1 cellular context compared by ENCODE assay signal in genomic region chr17:81295678-81296381, GRCh38.
TF ChIP-seq lines count a peak whose summit lies in the region.

No MANE protein-coding gene starts in this region.

TF ChIP-seq in K562, 482 proteins besides CTCF, POLR2A, EP300 and RAD21 (continued from another document and continues in another):
- TF ChIP-seq ZNF609 (CRISPR knock-in tag; IDR thresholded peaks at IDR 0.05; ENCODE audit: borderline replicate concordance) = no peak
- TF ChIP-seq FOXM1 (IDR thresholded peaks at IDR 0.05; ENCODE audit: low read depth) = peak; percentile 11; the same call in 1 of the 2 replicates
- no peak for TF ChIP-seq FOXM1 (CRISPR knock-in tag; IDR thresholded peaks at IDR 0.05; ENCODE audit: low read depth)
- no peak for TF ChIP-seq ZNF174 (CRISPR knock-in tag; IDR thresholded peaks at IDR 0.05)
- TF ChIP-seq ZBTB8A (IDR thresholded peaks at IDR 0.05; ENCODE audit: partially characterized antibody) = no peak
- no peak for TF ChIP-seq CHD2 (IDR thresholded peaks at IDR 0.05; ENCODE audit: low read depth, low read length)
- TF ChIP-seq IRF1 (CRISPR knock-in tag; IDR thresholded peaks at IDR 0.05; ENCODE audit: borderline replicate concordance) = no peak
- no peak for TF ChIP-seq THRB (CRISPR knock-in tag; conservative IDR thresholded peaks at IDR 0.05)
- TF ChIP-seq ETV6 (IDR thresholded peaks at IDR 0.05; ENCODE audit: borderline replicate concordance in 1 of 2, low read depth in 2 of 2, low read length in 1 of 2) = no peak
- no peak for TF ChIP-seq ETV6 (CRISPR knock-in tag; IDR thresholded peaks at IDR 0.05; ENCODE audit: borderline replicate concordance)
- no peak for TF ChIP-seq ARID2 (IDR thresholded peaks at IDR 0.05)
- no peak for TF ChIP-seq CREBBP (IDR thresholded peaks at IDR 0.05; ENCODE audit: low read depth, low read length)
- peak; percentile 99 for TF ChIP-seq HDAC2 (IDR thresholded peaks at IDR 0.05)
- no peak for TF ChIP-seq SPI1 (IDR thresholded peaks at IDR 0.05; ENCODE audit: borderline replicate concordance, low read depth, low read length)
- no peak for TF ChIP-seq L3MBTL2 (IDR thresholded peaks at IDR 0.05)
- TF ChIP-seq NCOA4 (IDR thresholded peaks at IDR 0.05; ENCODE audit: partially characterized antibody) = peak; percentile 61
- TF ChIP-seq ARID4B (CRISPR knock-in tag; IDR thresholded peaks at IDR 0.05) = no peak
- TF ChIP-seq THAP12 (CRISPR knock-in tag; IDR thresholded peaks at IDR 0.05) = no peak
- TF ChIP-seq BRF2 (IDR thresholded peaks at IDR 0.05; ENCODE audit: borderline replicate concordance, insufficient read depth, insufficient read length) = no peak
- no peak for TF ChIP-seq SLC30A9 (CRISPR knock-in tag; IDR thresholded peaks at IDR 0.05)
- no peak for TF ChIP-seq ESRRB (CRISPR knock-in tag; IDR thresholded peaks at IDR 0.05; ENCODE audit: borderline replicate concordance)
- no peak for TF ChIP-seq HDAC3 (IDR thresholded peaks at IDR 0.05; ENCODE audit: borderline replicate concordance, partially characterized antibody)
- no peak for TF ChIP-seq THRA (IDR thresholded peaks at IDR 0.05)
- no peak for TF ChIP-seq ZNF253 (CRISPR knock-in tag; conservative IDR thresholded peaks at IDR 0.05)
- no peak for TF ChIP-seq ZNF444 (CRISPR knock-in tag; IDR thresholded peaks at IDR 0.05)
- no peak for TF ChIP-seq ERF (CRISPR knock-in tag; IDR thresholded peaks at IDR 0.05)
- no peak for TF ChIP-seq STAT5B (CRISPR knock-in tag; IDR thresholded peaks at IDR 0.05)
- 0 out of 4 replicates have a peak, but pooled peaks of 1 of the 2 experiments have one; percentile 30 for TF ChIP-seq TRIM24 (IDR thresholded peaks at IDR 0.05)
- TF ChIP-seq CCAR2 (IDR thresholded peaks at IDR 0.05; ENCODE audit: low read depth, low read length) = no peak
- no peak for TF ChIP-seq DIDO1 (tag; IDR thresholded peaks at IDR 0.05; ENCODE audit: low read depth)
- TF ChIP-seq TAF7 (tag; IDR thresholded peaks at IDR 0.05) = no peak
- no peak for TF ChIP-seq ZBTB7A (IDR thresholded peaks at IDR 0.05; ENCODE audit: borderline replicate concordance, control insufficient read depth, low read depth, low read length)
- TF ChIP-seq BACH1 (tag; IDR thresholded peaks at IDR 0.05) = no peak
- no peak for TF ChIP-seq TCF3 (CRISPR knock-in tag; IDR thresholded peaks at IDR 0.05)
- no peak for TF ChIP-seq POLR2H (tag; IDR thresholded peaks at IDR 0.05; ENCODE audit: low read depth)
- no peak for TF ChIP-seq NFE2L1 (tag; IDR thresholded peaks at IDR 0.05; ENCODE audit: borderline replicate concordance, low read depth)
- peak; percentile 95 for TF ChIP-seq BRD9 (IDR thresholded peaks at IDR 0.05; ENCODE audit: low read depth, partially characterized antibody)
- no peak for TF ChIP-seq RNF219 (CRISPR knock-in tag; IDR thresholded peaks at IDR 0.05)
- 0 out of 2 replicates have a peak, but pooled peaks have one; percentile 39 for TF ChIP-seq MIER1 (IDR thresholded peaks at IDR 0.05; ENCODE audit: low read depth)
- no peak for TF ChIP-seq ZNF766 (CRISPR knock-in tag; conservative IDR thresholded peaks at IDR 0.05)
- TF ChIP-seq XRCC3 (IDR thresholded peaks at IDR 0.05) = no peak
- TF ChIP-seq ZC3H11A (IDR thresholded peaks at IDR 0.05; ENCODE audit: low read depth, low read length) = no peak
- no peak for TF ChIP-seq YBX1 (IDR thresholded peaks at IDR 0.05)
- TF ChIP-seq TBL1XR1 (IDR thresholded peaks at IDR 0.05; ENCODE audit: low read length in 2 of 2) = no peak
- TF ChIP-seq PCBP2 (IDR thresholded peaks at IDR 0.05; ENCODE audit: low read depth, low read length, poor library complexity, severe bottlenecking) = no peak
